10 cellular contexts compared by ENCODE assay signal in the genomic region with DNA sequence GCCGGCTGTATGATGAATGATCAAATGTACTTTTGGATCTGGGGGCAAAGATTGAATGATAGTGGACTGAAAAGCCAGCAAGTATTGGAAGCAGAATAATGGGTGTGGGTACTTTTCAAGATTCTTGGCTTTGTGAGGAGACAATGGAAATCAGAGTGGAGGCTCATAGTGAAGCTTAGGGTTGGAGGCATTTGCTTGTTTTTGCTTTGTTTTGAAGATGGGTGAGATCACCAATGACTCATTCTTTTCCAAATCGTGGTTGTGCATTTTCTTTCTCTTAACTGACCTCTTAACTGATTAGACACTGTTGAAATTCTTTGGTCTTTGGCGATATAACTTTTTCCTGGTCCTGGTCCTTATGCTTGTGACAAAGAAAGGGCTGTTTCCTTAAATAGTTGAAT. TPM values are rescaled to one million over a fixed set of nuclear protein-coding genes. Genes with fewer than 3 reads are reported as not detected.
DNase-seq lines count a peak whose midpoint lies in the region; ATAC-seq and TF ChIP-seq lines count a peak whose summit lies in the region.
"Had no signal": no experiment of that assay in that cellular context is flagged by ENCODE, and none has a peak within 500 bp of the region (broad histone marks: within the 10 kb centered on the region; RNA-seq: fewer than 3 reads in every experiment).

No MANE protein-coding gene starts in this region.

- peaks cover 84% of the 10 kb centered on the region for H3K79me2 ChIP-seq in GM23338 (replicated peaks; ENCODE audit: insufficient read depth)
- H3K79me2 ChIP-seq in fibroblast of lung (ENCODE audit: control insufficient read depth, insufficient read depth, low read length), result peaks cover 1% of the 10 kb centered on the region

- TF ChIP-seq CTCF in GM23338 (conservative IDR thresholded peaks at IDR 0.05; ENCODE audit: low read depth in 2 of 2) (no peak), fibroblast of lung (conservative IDR thresholded peaks at IDR 0.05 in 1 of 2, IDR thresholded peaks at IDR 0.05 in 1 of 2; ENCODE audit: low read depth in 1 of 2, low read length in 2 of 2) (no peak), thyroid gland (IDR thresholded peaks at IDR 0.05) (no peak)

- H3K27me3 ChIP-seq in GM23338 (ENCODE audit: insufficient read depth) (no peaks in the 10 kb centered on the region), SJSA1 (replicated peaks) (no peaks in the 10 kb centered on the region), fibroblast of lung (ENCODE audit: control insufficient read depth, insufficient read depth, low read length) (no peaks in the 10 kb centered on the region), thyroid gland (no peaks in the 10 kb centered on the region)

- TF ChIP-seq POLR2A in thyroid gland (IDR thresholded peaks at IDR 0.05), result no peak

- H2AFZ ChIP-seq in GM23338 (no peak overlapping the region), fibroblast of lung (ENCODE audit: low read length) (no peak overlapping the region)

- WGBS in thyroid gland, 2 donors, result 40 to 45% methylated on average over 3 of the region's 3 CpGs

- no peaks in the 10 kb centered on the region for H3K9me2 ChIP-seq in GM23338 (ENCODE audit: insufficient read depth)
- H3K9me2 ChIP-seq: SK-N-SH had no signal

- peaks cover 40% of the 10 kb centered on the region for H3K4me1 Mint-ChIP-seq in GM23338
- H3K4me1 Mint-ChIP-seq in stimulated activated naive B cell treated with anti-CD40 and anti-IgM and Interleukin-4, amounts not matched to agents 10 μg/mL and 1 μg/mL and 100 μg/mL, for 72 hours, result peaks cover 36 to 58% of the 10 kb centered on the region in 2 donors

- H3K9ac ChIP-seq in fibroblast of lung (ENCODE audit: insufficient read depth, low read length), result no peak overlapping the region
- H3K9ac ChIP-seq: SK-N-SH had no signal

- no peaks in the 10 kb centered on the region for H3K9me3 Mint-ChIP-seq in GM23338
- H3K9me3 Mint-ChIP-seq in stimulated activated naive B cell treated with anti-CD40 and anti-IgM and Interleukin-4, amounts not matched to agents 10 μg/mL and 1 μg/mL and 100 μg/mL, for 72 hours, result peaks cover under 1 to 2% of the 10 kb centered on the region in 2 donors

- H3K27ac ChIP-seq in GM23338 (ENCODE audit: low read depth) (0 out of 2 replicates have a peak overlapping the region, but pooled peaks have one; percentile 55), SJSA1 (peak overlapping the region; percentile 88), fibroblast of lung (ENCODE audit: insufficient read depth, low read length) (peak overlapping the region; percentile 50), thyroid gland (no peak overlapping the region)

- no peak for DNase-seq in GM23338 (ENCODE audit: low spot score)
- peak in 1 of 2 experiments; percentile 88 for DNase-seq in SJSA1 (ENCODE audit: low read depth in 1 of 2, low spot score in 2 of 2)
- DNase-seq in fibroblast of lung (ENCODE audit: low read depth in 2 of 2), result peak; percentile 85 to 91
- DNase-seq in stimulated activated naive B cell treated with anti-CD40 and anti-IgM and Interleukin-4, amounts not matched to agents 10 μg/mL and 1 μg/mL and 100 μg/mL, for 72 hours, result no peak
- DNase-seq in thyroid gland, result no peak
- DNase-seq in COR-L47 (lab: John Stamatoyannopoulos, UW), result no peak
- DNase-seq: cerebellar nuclear complex, SK-N-SH had no signal

- H3K27ac Mint-ChIP-seq in GM23338, result peak overlapping the region; percentile 29
- H3K27ac Mint-ChIP-seq in stimulated activated naive B cell treated with anti-CD40 and anti-IgM and Interleukin-4, amounts not matched to agents 10 μg/mL and 1 μg/mL and 100 μg/mL, for 72 hours, result no peak overlapping the region

- H3K4me2 ChIP-seq in GM23338 (peak overlapping the region; percentile 51; the same call in 1 of the 2 replicates), fibroblast of lung (ENCODE audit: extremely low read depth, insufficient read depth, low read length) (peak overlapping the region; percentile 75)
- H3K4me2 ChIP-seq: SK-N-SH had no signal

- H3K9me3 ChIP-seq in SJSA1 (replicated peaks) (no peaks in the 10 kb centered on the region), fibroblast of lung (ENCODE audit: control insufficient read depth, insufficient read depth, low read depth, low read length) (no peaks in the 10 kb centered on the region), thyroid gland (no peaks in the 10 kb centered on the region)
- H3K9me3 ChIP-seq: SK-N-SH had no signal

- ATAC-seq in GM23338 (no peak), HG03469 (IDR thresholded peaks at IDR 0.05; ENCODE audit: unreplicated experiment) (no peak)
- ATAC-seq in stimulated activated naive B cell treated with anti-CD40 and anti-IgM and Interleukin-4, amounts not matched to agents 10 μg/mL and 1 μg/mL and 100 μg/mL, for 72 hours (replicated peaks), result peak; percentile 62 to 83

- intact Hi-C loops in thyroid gland (cut with DNase I), result no loop called here

- H3K4me1 ChIP-seq in GM23338 (ENCODE audit: insufficient read depth) (peaks cover 8% of the 10 kb centered on the region), SJSA1 (replicated peaks) (peaks cover 29% of the 10 kb centered on the region), fibroblast of lung (ENCODE audit: control insufficient read depth, extremely low read depth, insufficient read depth, low read length) (peaks cover 11% of the 10 kb centered on the region), thyroid gland (peaks cover 6 to 12% of the 10 kb centered on the region in 2 donors)

- no peak overlapping the region for H3K4me3 Mint-ChIP-seq in GM23338
- H3K4me3 Mint-ChIP-seq in stimulated activated naive B cell treated with anti-CD40 and anti-IgM and Interleukin-4, amounts not matched to agents 10 μg/mL and 1 μg/mL and 100 μg/mL, for 72 hours, result no peak overlapping the region

- H3K36me3 Mint-ChIP-seq in GM23338 (ENCODE audit: low read depth), result no peaks in the 10 kb centered on the region; the same call in 2 of the 3 replicates
- peaks cover 4 to 6% of the 10 kb centered on the region in 2 donors for H3K36me3 Mint-ChIP-seq in stimulated activated naive B cell treated with anti-CD40 and anti-IgM and Interleukin-4, amounts not matched to agents 10 μg/mL and 1 μg/mL and 100 μg/mL, for 72 hours

- H3K4me3 ChIP-seq in GM23338 (no peak overlapping the region), SJSA1 (no peak overlapping the region), fibroblast of lung (replicated peaks in 1 of 4; ENCODE audit: control extremely low read depth in 1 of 4, insufficient read depth in 1 of 4, low read depth in 3 of 4, low read length in 4 of 4) (no peak overlapping the region), thyroid gland (replicated peaks in 1 of 3) (no peak overlapping the region)
- H3K4me3 ChIP-seq: lung had no signal

- no peaks in the 10 kb centered on the region for H3K27me3 Mint-ChIP-seq in GM23338 (ENCODE audit: insufficient read depth, low read depth, poor library complexity)
- H3K27me3 Mint-ChIP-seq in stimulated activated naive B cell treated with anti-CD40 and anti-IgM and Interleukin-4, amounts not matched to agents 10 μg/mL and 1 μg/mL and 100 μg/mL, for 72 hours, result no peaks in the 10 kb centered on the region

- H4K20me1 ChIP-seq in GM23338 (replicated peaks; ENCODE audit: insufficient read depth), result 0 out of 2 replicates have a peak, but pooled peaks cover 5% of the 10 kb centered on the region
- no peaks in the 10 kb centered on the region for H4K20me1 ChIP-seq in fibroblast of lung (ENCODE audit: control insufficient read depth, extremely low read depth, insufficient read depth, low read length)

- H3F3A ChIP-seq in GM23338 (replicated peaks; ENCODE audit: low read depth), result no peaks in the 10 kb centered on the region

- H3K36me3 ChIP-seq in GM23338 (ENCODE audit: insufficient read depth) (no peaks in the 10 kb centered on the region), SJSA1 (0 out of 2 replicates have a peak, but pooled peaks cover 3% of the 10 kb centered on the region), fibroblast of lung (ENCODE audit: control insufficient read depth, insufficient read depth, low read length) (no peaks in the 10 kb centered on the region), thyroid gland (no peaks in the 10 kb centered on the region)

TF ChIP-seq in GM23338, 12 proteins besides CTCF, POLR2A, EP300 and RAD21:
- TF ChIP-seq NANOG (IDR thresholded peaks at IDR 0.05; ENCODE audit: borderline replicate concordance) (no peak), EZH2 (IDR thresholded peaks at IDR 0.05; ENCODE audit: low read depth, unreplicated experiment) (no peak), CREB1 (CRISPR knock-in tag; IDR thresholded peaks at IDR 0.05; ENCODE audit: low read depth) (no peak), EZH2phosphoT487 (IDR thresholded peaks at IDR 0.05; ENCODE audit: unreplicated experiment) (no peak), ZNF331 (CRISPR knock-in tag; IDR thresholded peaks at IDR 0.05; ENCODE audit: low read depth) (no peak)

RNA-seq across cellular contexts. Expression of a gene that starts 54.4 kb away (rescaled TPM):
- total RNA-seq in GM23338 (2014; rRNA removed; shearing (Covaris generic)), result 23.7 and 24.5 TPM in 2 replicates
- polyA plus RNA-seq in GM23338 (2016; fragmentation: Nextera tagmentation; extraction: Ambion mirVana), result 7.9 and 8.0 TPM in 2 replicates
- total RNA-seq in SJSA1 (2014; rRNA removed; shearing (Covaris generic)), result 5.3 and 9.6 TPM in 2 replicates
- 28.5 and 29.2 TPM in 2 replicates for total RNA-seq in fibroblast of lung
- 15.5 and 17.5 TPM in 2 replicates for polyA plus RNA-seq in fibroblast of lung
- polyA plus RNA-seq in fibroblast of lung (2012), result 4.4 and 6.1 TPM in 2 replicates
- polyA minus RNA-seq in fibroblast of lung (ENCODE audit: low replicate concordance), result 3.6 and 16.3 TPM in 2 replicates
- 10 to 100 TPM; 10.8 to 17.6 (median 13.6) TPM for total RNA-seq in thyroid gland
- polyA plus RNA-seq: SK-N-SH had no signal

Comparison
In these comparisons a context has a peak if more than half of its experiments do, and no peak if none do; other contexts are left out.
1. ATAC-seq: peak in stimulated activated naive B cell treated with anti-CD40 and anti-IgM and Interleukin-4, amounts not matched to agents 10 μg/mL and 1 μg/mL and 100 μg/mL, for 72 hours (2 of 2); none in GM23338 (single experiment) and HG03469 (single experiment).
2. DNase-seq: peak in fibroblast of lung (2 of 2); none in GM23338 (single experiment), stimulated activated naive B cell treated with anti-CD40 and anti-IgM and Interleukin-4, amounts not matched to agents 10 μg/mL and 1 μg/mL and 100 μg/mL, for 72 hours (single experiment), thyroid gland (0 of 2) and COR-L47 (single experiment).
3. H3K27ac ChIP-seq: peak in GM23338 (single experiment), SJSA1 (single experiment) and fibroblast of lung (single experiment); none in thyroid gland (0 of 3).